6 cellular contexts compared by ENCODE assay signal in genomic region chr4:150461957-150462356, GRCh38.
"Had no signal": no experiment of that assay in that cellular context is flagged by ENCODE, and none has a peak within 500 bp of the region (broad histone marks: within the 10 kb centered on the region; RNA-seq: fewer than 3 reads in every experiment).

No MANE protein-coding gene starts in this region.

- DNase-seq: IMR-90, KBM-7, KG1 had no signal

- H3K4me3 ChIP-seq: K562 had no signal

- H3K27ac ChIP-seq: HL-60 had no signal

- ATAC-seq: HepG2, K562 had no signal
